ENCODE assay signal across 25 cellular contexts in genomic region chr2:172617115-172617514, GRCh38.
"Had no signal": no experiment of that assay in that cellular context is flagged by ENCODE, and none has a peak within 500 bp of the region (broad histone marks: within the 10 kb centered on the region; RNA-seq: fewer than 3 reads in every experiment).

No MANE protein-coding gene starts in this region.

- H3K36me3 ChIP-seq: colonic mucosa, gastrocnemius medialis, heart left ventricle had no signal

- DNase-seq: colonic mucosa; cortex of kidney; dermis blood vessel endothelial cell; dorsolateral prefrontal cortex; effector CD4-positive, alpha-beta T cell; effector CD8-positive, alpha-beta T cell; effector memory CD4-positive, alpha-beta T cell; effector memory CD8-positive, alpha-beta T cell; endodermal cell; erythroblast; esophagus squamous epithelium; foreskin fibroblast; foreskin keratinocyte; foreskin melanocyte; gastrocnemius medialis; glutamatergic neuron; head of caudate nucleus; heart left ventricle; heart right ventricle had no signal

- H3K27ac Mint-ChIP-seq: dendritic cell treated with granulocyte-macrophage colony-stimulating factor and Interleukin-4, amounts not matched to agents 40 ng/mL and 50 ng/mL, for 4 days; effector memory CD8-positive, alpha-beta T cell; endodermal cell had no signal

- H3K27me3 Mint-ChIP-seq: dendritic cell treated with granulocyte-macrophage colony-stimulating factor and Interleukin-4, amounts not matched to agents 40 ng/mL and 50 ng/mL, for 4 days; effector memory CD8-positive, alpha-beta T cell had no signal

- ATAC-seq: effector memory CD8-positive, alpha-beta T cell; esophagus mucosa; foreskin keratinocyte; gastrocnemius medialis; gastroesophageal sphincter; heart left ventricle; heart right ventricle had no signal

- H3K4me3 Mint-ChIP-seq: dendritic cell treated with granulocyte-macrophage colony-stimulating factor and Interleukin-4, amounts not matched to agents 40 ng/mL and 50 ng/mL, for 4 days; effector memory CD8-positive, alpha-beta T cell; endodermal cell had no signal

- H3K4me3 ChIP-seq: colonic mucosa, coronary artery, dorsolateral prefrontal cortex, esophagus muscularis mucosa, esophagus squamous epithelium, gastrocnemius medialis, gastroesophageal sphincter, heart left ventricle, heart right ventricle had no signal

- H3K9me3 ChIP-seq: colonic mucosa, esophagus muscularis mucosa, esophagus squamous epithelium, gastrocnemius medialis, gastroesophageal sphincter, heart left ventricle, heart right ventricle had no signal

- H3K27me3 ChIP-seq: colonic mucosa, dorsolateral prefrontal cortex, esophagus muscularis mucosa, esophagus squamous epithelium, foreskin keratinocyte, gastrocnemius medialis, gastroesophageal sphincter, heart left ventricle, heart right ventricle had no signal

- H3K27ac ChIP-seq: colonic mucosa, coronary artery, dorsolateral prefrontal cortex, epithelial cell of prostate, esophagus muscularis mucosa, esophagus squamous epithelium, foreskin keratinocyte, gastrocnemius medialis, gastroesophageal sphincter, heart left ventricle, heart right ventricle had no signal

- H3K4me1 Mint-ChIP-seq: endodermal cell had no signal

- H3K9me3 Mint-ChIP-seq: dendritic cell treated with granulocyte-macrophage colony-stimulating factor and Interleukin-4, amounts not matched to agents 40 ng/mL and 50 ng/mL, for 4 days; effector memory CD8-positive, alpha-beta T cell had no signal

- H3K4me1 ChIP-seq: colonic mucosa, esophagus muscularis mucosa, esophagus squamous epithelium, foreskin keratinocyte, gastrocnemius medialis, heart left ventricle, heart right ventricle had no signal
